ENCODE assay signal across 21 cellular contexts in genomic region chr2:138554123-138554522, GRCh38. TPM values are rescaled to one million over a fixed set of nuclear protein-coding genes. Genes with fewer than 3 reads are reported as not detected.
DNase-seq lines count a peak whose midpoint lies in the region; ATAC-seq, FAIRE-seq and TF ChIP-seq lines count a peak whose summit lies in the region.
"Had no signal": no experiment of that assay in that cellular context is flagged by ENCODE, and none has a peak within 500 bp of the region (broad histone marks: within the 10 kb centered on the region; RNA-seq: fewer than 3 reads in every experiment).

No MANE protein-coding gene starts in this region.

- TF ChIP-seq EP300 in A549 (IDR thresholded peaks at IDR 0.05) (no peak), K562 (IDR thresholded peaks at IDR 0.05; ENCODE audit: low read length) (no peak)

- CTCF ChIA-PET in A549 (lab: Yijun Ruan, JAX) (interaction anchor here (0.7 kb wide), 1 partner anchor 10 kb away, joined by 3 read pairs; no protein-coding TSS in a partner anchor), A673 (lab: Charles Lee) (no interaction called here), OCI-LY7 (lab: Charles Lee; ENCODE audit: unreplicated experiment) (no interaction called here), K562 (lab: Yijun Ruan, JAX; ENCODE audit: low intra/inter-chr PET ratio) (no interaction called here)

- no peak for TF ChIP-seq RAD21 in A549 (conservative IDR thresholded peaks at IDR 0.05 in 1 of 2, IDR thresholded peaks at IDR 0.05 in 1 of 2)
- no peak for TF ChIP-seq RAD21 in K562 (CRISPR knock-in tag; conservative IDR thresholded peaks at IDR 0.05 in 1 of 2, IDR thresholded peaks at IDR 0.05 in 1 of 2)

- H3K27me3 ChIP-seq in A673 (replicated peaks; ENCODE audit: insufficient read depth, low read depth, low read length, poor library complexity): no peaks in the 10 kb centered on the region
- no peaks in the 10 kb centered on the region for H3K27me3 ChIP-seq in K562 (ENCODE audit: control insufficient read depth in 2 of 2, insufficient read depth in 2 of 2, low read length in 2 of 2)
- no peaks in the 10 kb centered on the region for H3K27me3 ChIP-seq in esophagus squamous epithelium
- H3K27me3 ChIP-seq: BE2C; BLaER1 treated with 17β-estradiol and CSF1 and Interleukin-3, amounts not matched to agents 10 nM and 100 nM had no signal

- H2AFZ ChIP-seq in OCI-LY7 (ENCODE audit: low read length): no peak overlapping the region
- H2AFZ ChIP-seq in K562 (ENCODE audit: low read depth, low read length): no peak overlapping the region
- H2AFZ ChIP-seq: GM23248 had no signal

- intact Hi-C loops in A673 (cut with micrococcal nuclease; ENCODE audit: unreplicated experiment) (no loop called here), OCI-LY7 (cut with micrococcal nuclease; ENCODE audit: unreplicated experiment) (no loop called here), K562 (cut with micrococcal nuclease) (no loop called here), esophagus squamous epithelium (cut with DNase I) (no loop called here)

- no peaks in the 10 kb centered on the region; the same call in 1 of the 2 replicates for H3K9me2 ChIP-seq in OCI-LY7 (ENCODE audit: insufficient read depth, low read length)

- POLR2A ChIA-PET in A549 (lab: Yijun Ruan, JAX) (no interaction called here), A673 (lab: Charles Lee; ENCODE audit: low non-redundant PET) (no interaction called here), OCI-LY7 (lab: Charles Lee) (no interaction called here), K562 (lab: Yijun Ruan, JAX) (no interaction called here)

- H3K4me1 ChIP-seq in A549 (no peaks in the 10 kb centered on the region), A673 (ENCODE audit: insufficient read depth, low read length, poor library complexity, severe bottlenecking) (no peaks in the 10 kb centered on the region), OCI-LY7 (ENCODE audit: insufficient read depth, low read length, poor library complexity, severe bottlenecking) (no peaks in the 10 kb centered on the region), K562 (replicated peaks in 1 of 2; ENCODE audit: control insufficient read depth in 2 of 2, insufficient read depth in 2 of 2, low read length in 2 of 2) (no peaks in the 10 kb centered on the region), esophagus squamous epithelium (no peaks in the 10 kb centered on the region)
- H3K4me1 ChIP-seq: BE2C; BLaER1 treated with 17β-estradiol and CSF1 and Interleukin-3, amounts not matched to agents 10 nM and 100 nM had no signal

- H3K36me3 ChIP-seq in A673 (ENCODE audit: insufficient read depth, low read length, poor library complexity, severe bottlenecking) (peaks cover 4% of the 10 kb centered on the region), OCI-LY7 (ENCODE audit: insufficient read depth, low read length) (peaks cover 68% of the 10 kb centered on the region), K562 (ENCODE audit: control insufficient read depth, insufficient read depth, low read length) (no peaks in the 10 kb centered on the region; the same call in 2 of the 3 replicates), esophagus squamous epithelium (peaks cover 0 to 73% (median 0%) of the 10 kb centered on the region in 3 donors)
- H3K36me3 ChIP-seq: BE2C had no signal

- peaks cover 5% of the 10 kb centered on the region; the same call in 1 of the 2 replicates for H4K20me1 ChIP-seq in OCI-LY7 (ENCODE audit: insufficient read depth, low read length)
- no peaks in the 10 kb centered on the region for H4K20me1 ChIP-seq in K562 (replicated peaks; ENCODE audit: control insufficient read depth, insufficient read depth, low read length)

- FAIRE-seq in A549 (lab: Jason Lieb, UNC): no peak
- no peak for FAIRE-seq in K562 (lab: Jason Lieb, UNC)
- FAIRE-seq: D721Med, GM12892, GM19239, H1 had no signal

- TF ChIP-seq POLR2A in A549 (IDR thresholded peaks at IDR 0.05; ENCODE audit: low read length) (no peak), K562 (conservative IDR thresholded peaks at IDR 0.05) (no peak), esophagus squamous epithelium (IDR thresholded peaks at IDR 0.05) (no peak)

- H3K27ac ChIP-seq in A549 (no peak overlapping the region), A673 (ENCODE audit: low read depth, low read length, poor library complexity, severe bottlenecking) (no peak overlapping the region), OCI-LY7 (ENCODE audit: low read depth, low read length, poor library complexity, severe bottlenecking) (no peak overlapping the region), K562 (ENCODE audit: extremely low read depth, low read depth, low read length) (no peak overlapping the region), esophagus squamous epithelium (no peak overlapping the region)
- H3K27ac ChIP-seq: BLaER1 treated with 17β-estradiol and CSF1 and Interleukin-3, amounts not matched to agents 10 nM and 100 nM; GM23248 had no signal

- H3K4me2 ChIP-seq in A549 (no peak overlapping the region), OCI-LY7 (ENCODE audit: low read length) (no peak overlapping the region), K562 (ENCODE audit: insufficient read depth, low read length) (no peak overlapping the region)
- H3K4me2 ChIP-seq: BLaER1 treated with 17β-estradiol and CSF1 and Interleukin-3, amounts not matched to agents 10 nM and 100 nM had no signal

- H3K79me2 ChIP-seq in OCI-LY7 (ENCODE audit: insufficient read depth, low read depth, low read length) (peaks cover 11% of the 10 kb centered on the region; the same call in 1 of the 2 replicates), K562 (ENCODE audit: control insufficient read depth, insufficient read depth, low read length) (no peaks in the 10 kb centered on the region)

- H3K9ac ChIP-seq in K562 (ENCODE audit: insufficient read depth in 1 of 2, low read depth in 2 of 2, low read length in 2 of 2): no peak overlapping the region
- H3K9ac ChIP-seq: BLaER1 treated with 17β-estradiol and CSF1 and Interleukin-3, amounts not matched to agents 10 nM and 100 nM; GM23248 had no signal

- H3K4me3 ChIP-seq in A549: no peak overlapping the region
- H3K4me3 ChIP-seq in A673 (ENCODE audit: low read depth, low read length, poor library complexity, severe bottlenecking): no peak overlapping the region
- H3K4me3 ChIP-seq in OCI-LY7 (ENCODE audit: low read depth, low read length, poor library complexity, severe bottlenecking): no peak overlapping the region
- no peak overlapping the region for H3K4me3 ChIP-seq in K562
- no peak overlapping the region for H3K4me3 ChIP-seq in esophagus squamous epithelium
- H3K4me3 ChIP-seq: BLaER1 treated with 17β-estradiol and CSF1 and Interleukin-3, amounts not matched to agents 10 nM and 100 nM; GM23248 had no signal

- H3K9me3 ChIP-seq in A549: no peaks in the 10 kb centered on the region
- no peaks in the 10 kb centered on the region for H3K9me3 ChIP-seq in A673 (ENCODE audit: low read depth, low read length, poor library complexity, severe bottlenecking)
- H3K9me3 ChIP-seq in OCI-LY7 (ENCODE audit: low read length): no peaks in the 10 kb centered on the region
- no peaks in the 10 kb centered on the region for H3K9me3 ChIP-seq in K562 (replicated peaks; ENCODE audit: control insufficient read depth, insufficient read depth, low read depth, low read length)
- no peaks in the 10 kb centered on the region for H3K9me3 ChIP-seq in esophagus squamous epithelium
- H3K9me3 ChIP-seq: BE2C had no signal

- in situ Hi-C loops in K562 (cut with MboI): no loop called here

- no peaks in the 10 kb centered on the region for H3K9me1 ChIP-seq in K562 (ENCODE audit: control insufficient read depth, insufficient read depth, low read length)

- DNase-seq in A549 (ENCODE audit: low read depth in 1 of 2, low spot score in 1 of 2) (no peak), A673 (ENCODE audit: low spot score) (no peak), OCI-LY7 (ENCODE audit: low spot score) (no peak), K562 (ENCODE audit: extremely low read depth in 1 of 4, low spot score in 3 of 4) (no peak), NCI-H187 (lab: John Stamatoyannopoulos, UW) (no peak), esophagus squamous epithelium (lab: John Stamatoyannopoulos, UW) (no peak)
- DNase-seq: ACHN; AML-193; BE2C; CD4-positive, alpha-beta T cell; CD8-positive, alpha-beta memory T cell; DND-41; GM23248; H7; HCEC 1CT had no signal

- 92% methylated on average over 3 of the region's 3 CpGs for WGBS in A549 (ENCODE audit: missing lambda C conversion rate)
- 96% methylated on average over 3 of the region's 3 CpGs for WGBS in K562 (ENCODE audit: insufficient coverage, low coverage, missing lambda C conversion rate)
- 90 to 92% methylated on average over 3 of the region's 3 CpGs for WGBS in esophagus squamous epithelium, 2 donors

- no peak for TF ChIP-seq CTCF in A549 (IDR thresholded peaks at IDR 0.05)
- no peak for TF ChIP-seq CTCF in A673 (conservative IDR thresholded peaks at IDR 0.05; ENCODE audit: low read depth, low read length)
- TF ChIP-seq CTCF in OCI-LY7 (conservative IDR thresholded peaks at IDR 0.05; ENCODE audit: low read length): no peak
- no peak for TF ChIP-seq CTCF in K562 (IDR thresholded peaks at IDR 0.05 in 2 of 3, conservative IDR thresholded peaks at IDR 0.05 in 1 of 3; ENCODE audit: insufficient read depth in 2 of 3, low read depth in 1 of 3, low read length in 3 of 3)
- TF ChIP-seq CTCF in esophagus squamous epithelium (IDR thresholded peaks at IDR 0.05): no peak

- BruUV-seq in A673 (replicated peaks; lab: Mats Ljungman, UMichigan) (TSS peak; percentile 7), OCI-LY7 (replicated peaks; lab: Mats Ljungman, UMichigan) (TSS peak; percentile 11), K562 (replicated peaks; lab: Mats Ljungman, UMichigan) (no TSS peak)

- ATAC-seq in A549 (no peak), K562 (no peak), GM18868 (IDR thresholded peaks at IDR 0.05; ENCODE audit: unreplicated experiment) (no peak)

RNA-seq across cellular contexts. Expression of gene SPOPL, which starts 52.6 kb away (rescaled TPM):
- polyA plus RNA-seq in A549 (2011; rRNA removed) (16.2 and 16.9 TPM in 2 replicates), A549 (2017; fragmentation: RNase III; extraction: RNeasy Plus Mini Kit Qiagen cat#74134 plus additional on column Dnase treatment) (7.2 to 8.2 TPM (median 7.4 TPM) in 3 replicates), K562 (2011; rRNA removed) (5.5 and 6.1 TPM in 2 replicates), K562 (2014; fragmentation: Illumina TruSeq; extraction: Trizol) (2.7 and 3.0 TPM in 2 replicates), K562 (2014; fragmentation: Nextera tagmentation; extraction: Ambion mirVana) (under 1 TPM; 0.53 to 0.95 TPM), K562 (2014; rRNA removed) (4.9 and 5.9 TPM in 2 replicates)
- 4.3 and 4.4 TPM in 2 replicates for polyA plus RNA-seq in A549 (2012; cell fraction: cytosol; rRNA removed)
- polyA plus RNA-seq in A549 (2012; cell fraction: nucleus; rRNA removed): 2.3 and 2.5 TPM in 2 replicates
- 7.3 and 8.1 TPM in 2 replicates for polyA minus RNA-seq in A549 (2011; rRNA and poly(A)+ RNA removed)
- total RNA-seq in A673 (2021) (20.3 and 21.1 TPM in 2 replicates), OCI-LY7 (2022) (18.3 and 19.8 TPM in 2 replicates), K562 (2014; rRNA removed) (1.8 and 2.7 TPM in 2 replicates), K562 (2014; rRNA removed; fragmentation: Illumina TruSeq; extraction: Trizol) (4.3 and 5.4 TPM in 2 replicates), K562 (2015; rRNA removed; fragmentation: Illumina TruSeq; extraction: Trizol) (3.8 and 4.1 TPM in 2 replicates), K562 (2021) (3.8 and 4.5 TPM in 2 replicates), esophagus squamous epithelium (10 to 100 TPM in 3 of 4 donors, 1 to 10 TPM in 1; 8.4 to 21.2 (median 13.3) TPM)
- total RNA-seq in OCI-LY7 (2014; rRNA removed; shearing (Covaris generic)): 11.4 and 15.1 TPM in 2 replicates
- 9.1 and 30.1 TPM in 2 replicates for total RNA-seq in K562 (2011; cell fraction: chromatin; rRNA removed; ENCODE audit: low replicate concordance)
- total RNA-seq in K562 (2011; cell fraction: nucleolus; rRNA removed): 3.4 and 5.7 TPM in 2 replicates
- total RNA-seq in K562 (2011; cell fraction: nucleoplasm; rRNA removed): 10.6 and 16.4 TPM in 2 replicates
- polyA plus RNA-seq in K562 (2011; cell fraction: cytosol; rRNA removed): 1.8 and 2.1 TPM in 2 replicates
- 11.2 and 12.4 TPM in 2 replicates for polyA plus RNA-seq in K562 (2011; cell fraction: nucleus; rRNA removed)
- 2.0 and 2.7 TPM in 2 replicates for polyA plus RNA-seq in K562 (2012)
- polyA minus RNA-seq in K562 (2011; rRNA and poly(A)+ RNA removed): 9.4 and 11.6 TPM in 2 replicates
- polyA minus RNA-seq in K562 (2011; cell fraction: cytosol; rRNA and poly(A)+ RNA removed): 2.3 and 2.6 TPM in 2 replicates
- polyA minus RNA-seq in K562 (2011; cell fraction: nucleus; rRNA and poly(A)+ RNA removed): 8.6 and 19.4 TPM in 2 replicates

Comparison
In these comparisons a context has a peak if more than half of its experiments do, and no peak if none do; other contexts are left out.
1. Of the 35 proteins assayed by ChIP-seq in both K562 and A549: peak only in K562: none; only in A549: none; in both: MAFK; in neither: 34.